Comparison of ENCODE assay signal across 23 cellular contexts in genomic region chr2:115774361-115774760, GRCh38.
"Had no signal": no experiment of that assay in that cellular context is flagged by ENCODE, and none has a peak within 500 bp of the region (broad histone marks: within the 10 kb centered on the region; RNA-seq: fewer than 3 reads in every experiment).

No MANE protein-coding gene starts in this region.

- H3K27ac ChIP-seq: colonic mucosa, coronary artery, dorsolateral prefrontal cortex, epithelial cell of prostate, esophagus muscularis mucosa, esophagus squamous epithelium, foreskin keratinocyte, gastrocnemius medialis, gastroesophageal sphincter, heart left ventricle had no signal

- ATAC-seq: effector memory CD8-positive, alpha-beta T cell; esophagus mucosa; foreskin keratinocyte; gastrocnemius medialis; gastroesophageal sphincter had no signal

- H3K9me3 ChIP-seq: colonic mucosa, esophagus muscularis mucosa, esophagus squamous epithelium, gastrocnemius medialis, gastroesophageal sphincter had no signal

- DNase-seq: colonic mucosa; cortex of kidney; dermis blood vessel endothelial cell; dorsolateral prefrontal cortex; effector CD4-positive, alpha-beta T cell; effector CD8-positive, alpha-beta T cell; effector memory CD4-positive, alpha-beta T cell; effector memory CD8-positive, alpha-beta T cell; endodermal cell; erythroblast; esophagus squamous epithelium; foreskin fibroblast; foreskin keratinocyte; foreskin melanocyte; gastrocnemius medialis; glutamatergic neuron; head of caudate nucleus; heart left ventricle had no signal

- H3K4me1 ChIP-seq: colonic mucosa, esophagus muscularis mucosa, esophagus squamous epithelium, foreskin keratinocyte, gastrocnemius medialis, gastroesophageal sphincter had no signal

- H3K4me3 ChIP-seq: colonic mucosa, coronary artery, dorsolateral prefrontal cortex, esophagus muscularis mucosa, esophagus squamous epithelium, gastrocnemius medialis, gastroesophageal sphincter, heart left ventricle had no signal

- H3K27me3 ChIP-seq: colonic mucosa, dorsolateral prefrontal cortex, esophagus muscularis mucosa, esophagus squamous epithelium, foreskin keratinocyte, gastrocnemius medialis, gastroesophageal sphincter, heart left ventricle had no signal

- H3K36me3 ChIP-seq: colonic mucosa, esophagus muscularis mucosa, esophagus squamous epithelium, gastrocnemius medialis, gastroesophageal sphincter, heart left ventricle had no signal
